1 cellular context compared by ENCODE assay signal in genomic region chr18:13137041-13137938, GRCh38.
TF ChIP-seq lines count a peak whose summit lies in the region.

No MANE protein-coding gene starts in this region.

TF ChIP-seq in HepG2, 621 proteins besides CTCF, POLR2A, EP300 and RAD21 (continued from another document):
- no peak for TF ChIP-seq ZNF362 (CRISPR knock-in tag; IDR thresholded peaks at IDR 0.05; ENCODE audit: borderline replicate concordance)
- TF ChIP-seq ATF3 (CRISPR knock-in tag; IDR thresholded peaks at IDR 0.05) = no peak
- no peak for TF ChIP-seq ZNF512B (CRISPR knock-in tag; IDR thresholded peaks at IDR 0.05; ENCODE audit: borderline replicate concordance)
- TF ChIP-seq FOSL2 (CRISPR knock-in tag; IDR thresholded peaks at IDR 0.05) = no peak
- TF ChIP-seq HIC2 (CRISPR knock-in tag; IDR thresholded peaks at IDR 0.05; ENCODE audit: low read depth) = no peak
- no peak for TF ChIP-seq ZNF160 (CRISPR knock-in tag; IDR thresholded peaks at IDR 0.05)
- no peak for TF ChIP-seq YEATS4 (CRISPR knock-in tag; IDR thresholded peaks at IDR 0.05; ENCODE audit: borderline replicate concordance)
- 0 out of 2 replicates have a peak, but pooled peaks have one; percentile 25 for TF ChIP-seq ZNF782 (CRISPR knock-in tag; IDR thresholded peaks at IDR 0.05; ENCODE audit: borderline replicate concordance)
- TF ChIP-seq HNF1B (CRISPR knock-in tag; IDR thresholded peaks at IDR 0.05) = 0 out of 2 replicates have a peak, but pooled peaks have one; percentile 14
- no peak for TF ChIP-seq ZNF550 (CRISPR knock-in tag; IDR thresholded peaks at IDR 0.05; ENCODE audit: borderline replicate concordance)
- TF ChIP-seq SOX6 (IDR thresholded peaks at IDR 0.05) = no peak
- TF ChIP-seq SOX6 (CRISPR knock-in tag; IDR thresholded peaks at IDR 0.05) = no peak
